In genomic region chr17:38691154-38691553, GRCh38 we compare ENCODE assay signal across 21 cellular contexts. TPM values are rescaled to one million over a fixed set of nuclear protein-coding genes. Genes with fewer than 3 reads are reported as not detected.
"Had no signal": no experiment of that assay in that cellular context is flagged by ENCODE, and none has a peak within 500 bp of the region (broad histone marks: within the 10 kb centered on the region; RNA-seq: fewer than 3 reads in every experiment).

No MANE protein-coding gene starts in this region.

- H3K36me3 Mint-ChIP-seq: naive thymus-derived CD4-positive, alpha-beta T cell; stimulated activated naive B cell treated with anti-CD40 and anti-IgM and Interleukin-4, amounts not matched to agents 10 μg/mL and 1 μg/mL and 100 μg/mL, for 72 hours had no signal

- H3K27me3 ChIP-seq: dorsolateral prefrontal cortex, esophagus muscularis mucosa, gastroesophageal sphincter, hepatocyte, testis, tibial nerve, upper lobe of right lung had no signal

- H3K9me3 ChIP-seq: esophagus muscularis mucosa, gastroesophageal sphincter, testis, tibial nerve, upper lobe of right lung had no signal

- H3K9me3 Mint-ChIP-seq: neural crest cell; stimulated activated naive B cell treated with anti-CD40 and anti-IgM and Interleukin-4, amounts not matched to agents 10 μg/mL and 1 μg/mL and 100 μg/mL, for 72 hours; stimulated activated naive CD8-positive, alpha-beta T cell treated with anti-CD3 and anti-CD28 coated beads, Interleukin-15, amount 100 ng/mL, for 72 hours had no signal

- H3K27ac ChIP-seq: coronary artery, dorsolateral prefrontal cortex, epithelial cell of prostate, esophagus muscularis mucosa, gastroesophageal sphincter, hepatocyte, testis, tibial nerve, upper lobe of right lung had no signal

- DNase-seq: caudate nucleus; dorsolateral prefrontal cortex; effector memory CD4-positive, alpha-beta T cell; kidney; left cardiac atrium; naive thymus-derived CD4-positive, alpha-beta T cell; stimulated activated CD4-positive, alpha-beta T cell treated with anti-CD3 and anti-CD28 coated beads, Interleukin-4, amount 100 ng/mL, for 1 hour; stimulated activated CD8-positive, alpha-beta memory T cell treated with anti-CD3 and anti-CD28 coated beads, Interleukin-4, amount 100 ng/mL, for 48 hours; stimulated activated naive B cell treated with anti-CD40 and anti-IgM and Interleukin-4, amounts not matched to agents 10 μg/mL and 1 μg/mL and 100 μg/mL, for 72 hours; stimulated activated naive CD8-positive, alpha-beta T cell treated with anti-CD3 and anti-CD28 coated beads, Interleukin-15, amount 100 ng/mL, for 72 hours; testis; upper lobe of right lung had no signal

- H3K4me3 Mint-ChIP-seq: naive thymus-derived CD4-positive, alpha-beta T cell; neural crest cell; stimulated activated naive B cell treated with anti-CD40 and anti-IgM and Interleukin-4, amounts not matched to agents 10 μg/mL and 1 μg/mL and 100 μg/mL, for 72 hours; stimulated activated naive CD8-positive, alpha-beta T cell treated with anti-CD3 and anti-CD28 coated beads, Interleukin-15, amount 100 ng/mL, for 72 hours had no signal

- ATAC-seq: gastroesophageal sphincter; left cardiac atrium; naive thymus-derived CD4-positive, alpha-beta T cell; right cardiac atrium; stimulated activated naive B cell treated with anti-CD40 and anti-IgM and Interleukin-4, amounts not matched to agents 10 μg/mL and 1 μg/mL and 100 μg/mL, for 72 hours; stimulated activated naive CD8-positive, alpha-beta T cell treated with anti-CD3 and anti-CD28 coated beads, Interleukin-15, amount 100 ng/mL, for 72 hours; upper lobe of right lung had no signal

RNA-seq across cellular contexts. Expression of gene PCGF2, which starts 57.0 kb away (rescaled TPM):
- total RNA-seq: mononuclear cell had no signal
